14 cellular contexts compared by ENCODE assay signal in genomic region chr3:172131746-172132145, GRCh38.
A peak's percentile ranks its signal among the peaks of the same experiment; 100 is the strongest.
DNase-seq lines count a peak whose midpoint lies in the region; ATAC-seq and TF ChIP-seq lines count a peak whose summit lies in the region.
"Had no signal": no experiment of that assay in that cellular context is flagged by ENCODE, and none has a peak within 500 bp of the region (broad histone marks: within the 10 kb centered on the region; RNA-seq: fewer than 3 reads in every experiment).

No MANE protein-coding gene starts in this region.

- H3K36me3 Mint-ChIP-seq in CD14-positive monocyte (peaks cover 24 to 32% of the 10 kb centered on the region in 2 donors), natural killer cell (no peaks in the 10 kb centered on the region)

- ATAC-seq in natural killer cell, result no peak

- no peaks in the 10 kb centered on the region for H3K27me3 ChIP-seq in HL-60 (ENCODE audit: insufficient read depth, poor library complexity, severe bottlenecking)
- H3K27me3 ChIP-seq in brain microvascular endothelial cell (replicated peaks), result no peaks in the 10 kb centered on the region
- H3K27me3 ChIP-seq: esophagus squamous epithelium had no signal

- H3K4me3 Mint-ChIP-seq in CD14-positive monocyte, result no peak overlapping the region
- peak overlapping the region; percentile 57 for H3K4me3 Mint-ChIP-seq in natural killer cell

- H3K4me3 ChIP-seq in HL-60 (replicated peaks; ENCODE audit: insufficient read depth, low read length), result no peak overlapping the region
- no peak overlapping the region for H3K4me3 ChIP-seq in brain microvascular endothelial cell (ENCODE audit: low read depth, low read length)
- H3K4me3 ChIP-seq: esophagus squamous epithelium, prostate gland had no signal

- H3K36me3 ChIP-seq in brain microvascular endothelial cell (replicated peaks), result peaks cover 11% of the 10 kb centered on the region
- H3K36me3 ChIP-seq: esophagus squamous epithelium, prostate gland had no signal

- peak overlapping the region; percentile 99 to 100 (median 100) for H3K27ac Mint-ChIP-seq in CD14-positive monocyte
- H3K27ac Mint-ChIP-seq in natural killer cell, result peak overlapping the region; percentile 82 to 88

- TF ChIP-seq CTCF in CD14-positive monocyte (IDR thresholded peaks at IDR 0.05), result no peak
- TF ChIP-seq CTCF in HL-60 (IDR thresholded peaks at IDR 0.05; ENCODE audit: insufficient read depth, low read length), result no peak
- no peak for TF ChIP-seq CTCF in brain microvascular endothelial cell (IDR thresholded peaks at IDR 0.05; ENCODE audit: low read depth, low read length, missing control alignments)
- TF ChIP-seq CTCF in natural killer cell (IDR thresholded peaks at IDR 0.05), result no peak
- no peak for TF ChIP-seq CTCF in GM13976 (IDR thresholded peaks at IDR 0.05; ENCODE audit: borderline replicate concordance, control extremely low read depth, extremely low read depth, insufficient read depth, missing control alignments)

- in situ Hi-C loops in brain microvascular endothelial cell (cut with HindIII; ENCODE audit: low pct_ligation_motif_present, low sequenced_read_pairs), result no loop called here
- in situ Hi-C loops in GM13976 (cut with MboI; ENCODE audit: low sequenced_read_pairs, unreplicated experiment), result no loop called here

- H3K27me3 Mint-ChIP-seq in CD14-positive monocyte (ENCODE audit: low read depth in 3 of 3), result no peaks in the 10 kb centered on the region
- no peaks in the 10 kb centered on the region for H3K27me3 Mint-ChIP-seq in natural killer cell (ENCODE audit: low read depth in 2 of 2)

- H3K9me3 Mint-ChIP-seq in CD14-positive monocyte (no peaks in the 10 kb centered on the region), natural killer cell (no peaks in the 10 kb centered on the region)

- H3K4me1 Mint-ChIP-seq in CD14-positive monocyte (peaks cover 82% of the 10 kb centered on the region), natural killer cell (peaks cover 83% of the 10 kb centered on the region in 2 donors)

- H3K27ac ChIP-seq in HL-60 (replicated peaks) (peak overlapping the region; percentile 98), brain microvascular endothelial cell (peak overlapping the region; percentile 2)
- H3K27ac ChIP-seq: esophagus squamous epithelium, prostate gland had no signal

- DNase-seq in CD14-positive monocyte (ENCODE audit: low spot score) (no peak), HL-60 (ENCODE audit: low read depth in 1 of 2, low spot score in 1 of 2) (no peak), brain microvascular endothelial cell (no peak), natural killer cell (no peak), superior temporal gyrus (ENCODE audit: extremely low spot score) (no peak), GM13976 (ENCODE audit: low spot score) (no peak), DMS153 treated with DMSO at 0.1 percent for 48 hours (lab: John Stamatoyannopoulos, UW; ENCODE audit: unreplicated experiment) (no peak)
- no peak for DNase-seq in effector CD8-positive, alpha-beta T cell (lab: John Stamatoyannopoulos, UW)
- DNase-seq: esophagus squamous epithelium; NCI-H1092; NCI-H226; stimulated activated CD4-positive, alpha-beta T cell treated with anti-CD3 and anti-CD28 coated beads, Interleukin-4, amount 100 ng/mL, for 1 hour; stimulated activated naive CD4-positive, alpha-beta T cell had no signal

- intact Hi-C loops in CD14-positive monocyte (cut with micrococcal nuclease) (no loop called here), natural killer cell (cut with micrococcal nuclease) (loop anchor here (1.0 to 5.0 kb wide), 5 partner anchors 15 to 81 kb away; no protein-coding TSS in a partner anchor)
